7 cellular contexts compared by ENCODE assay signal in genomic region chr2:167151894-167152293, GRCh38.
"Had no signal": no experiment of that assay in that cellular context is flagged by ENCODE, and none has a peak within 500 bp of the region (broad histone marks: within the 10 kb centered on the region; RNA-seq: fewer than 3 reads in every experiment).

No MANE protein-coding gene starts in this region.

- H3K27ac Mint-ChIP-seq: HFFc6 had no signal

- H3K9me3 ChIP-seq: HAP-1 had no signal

- H3K9me3 Mint-ChIP-seq: HFFc6 had no signal

- DNase-seq: GOT3, H7, HFFc6, IMR-90 had no signal

- H3K4me3 Mint-ChIP-seq: HFFc6 had no signal

- H3K4me1 ChIP-seq: HAP-1 had no signal

- H3K4me3 ChIP-seq: HAP-1, K562 had no signal

- H3K36me3 ChIP-seq: HAP-1 had no signal

- ATAC-seq: HCT116, K562 had no signal
